ENCODE assay signal across 1 cellular context in genomic region chr7:34457329-34457728, GRCh38.
TF ChIP-seq lines count a peak whose summit lies in the region.

No MANE protein-coding gene starts in this region.

TF ChIP-seq in GM23338, 12 proteins besides CTCF, POLR2A, EP300 and RAD21 (continued from another document):
- TF ChIP-seq EZH2phosphoT487 (IDR thresholded peaks at IDR 0.05; ENCODE audit: unreplicated experiment) (no peak), CREB1 (CRISPR knock-in tag; IDR thresholded peaks at IDR 0.05; ENCODE audit: low read depth) (no peak), NANOG (IDR thresholded peaks at IDR 0.05; ENCODE audit: borderline replicate concordance) (no peak), EZH2 (IDR thresholded peaks at IDR 0.05; ENCODE audit: low read depth, unreplicated experiment) (no peak), POLR2AphosphoS5 (IDR thresholded peaks at IDR 0.05; ENCODE audit: low read depth) (no peak), ZNF331 (CRISPR knock-in tag; IDR thresholded peaks at IDR 0.05; ENCODE audit: low read depth) (no peak), ZNF114 (CRISPR knock-in tag; IDR thresholded peaks at IDR 0.05) (no peak), REST (IDR thresholded peaks at IDR 0.05; ENCODE audit: unreplicated experiment) (no peak), STAT1 (IDR thresholded peaks at IDR 0.05; ENCODE audit: unreplicated experiment) (no peak)
